Comparison of ENCODE assay signal across 8 cellular contexts in the genomic region with DNA sequence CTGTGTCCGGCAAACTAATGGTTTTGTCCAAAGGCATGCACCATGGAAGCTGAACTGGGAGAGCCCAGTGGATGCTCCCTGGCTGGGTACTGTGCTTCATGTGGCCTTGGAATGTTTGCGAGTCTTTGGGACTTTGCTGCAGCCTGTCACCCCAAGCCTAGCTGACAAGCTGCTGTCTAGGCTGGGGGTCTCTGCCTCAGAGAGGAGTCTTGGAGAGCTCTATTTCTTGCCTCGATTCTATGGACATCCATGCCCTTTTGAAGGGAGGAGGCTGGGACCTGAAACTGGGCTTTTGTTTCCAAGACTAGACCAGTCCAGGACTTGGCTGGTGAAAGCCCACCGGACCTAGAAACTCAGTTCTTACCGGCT. TPM values are rescaled to one million over a fixed set of nuclear protein-coding genes. Genes with fewer than 3 reads are reported as not detected.
DNase-seq lines count a peak whose midpoint lies in the region; ATAC-seq and TF ChIP-seq lines count a peak whose summit lies in the region.

No MANE protein-coding gene starts in this region.

- no peak for TF ChIP-seq CTCF in suprapubic skin (IDR thresholded peaks at IDR 0.05)

- H3K9me3 Mint-ChIP-seq in activated T-cell treated with anti-CD3 and anti-CD28 coated beads, Interleukin-2, amount 50 U/mL, for 24 hours = no peaks in the 10 kb centered on the region
- no peaks in the 10 kb centered on the region for H3K9me3 Mint-ChIP-seq in activated T-helper 17 cell treated with anti-CD3 and anti-CD28 coated beads, Interleukin-2, amount 50 U/mL, for 72 hours

- H3K9me3 ChIP-seq in iPS-18c (ENCODE audit: control insufficient read depth, insufficient read depth, low read length) (no peaks in the 10 kb centered on the region), suprapubic skin (no peaks in the 10 kb centered on the region)

- peaks cover 43% of the 10 kb centered on the region for H3K4me1 ChIP-seq in suprapubic skin

- H3K36me3 ChIP-seq in suprapubic skin = peaks cover 9% of the 10 kb centered on the region

- 63% methylated on average over 5 of the region's 5 CpGs for WGBS in suprapubic skin

- H3K27ac ChIP-seq in suprapubic skin = no peak overlapping the region

- no peak for TF ChIP-seq EP300 in suprapubic skin (IDR thresholded peaks at IDR 0.05)

- H3K4me3 Mint-ChIP-seq in activated T-cell treated with anti-CD3 and anti-CD28 coated beads, Interleukin-2, amount 50 U/mL, for 24 hours = peak overlapping the region; percentile 94
- H3K4me3 Mint-ChIP-seq in activated T-helper 17 cell treated with anti-CD3 and anti-CD28 coated beads, Interleukin-2, amount 50 U/mL, for 72 hours = peak overlapping the region; percentile 88

- H3K27me3 ChIP-seq in suprapubic skin = no peaks in the 10 kb centered on the region

- peak overlapping the region; percentile 79 for H3K4me3 ChIP-seq in iPS-18c (ENCODE audit: insufficient read depth, low read depth, low read length)
- H3K4me3 ChIP-seq in suprapubic skin = peak overlapping the region; percentile 95

- ATAC-seq in activated T-helper 17 cell treated with anti-CD3 and anti-CD28 coated beads, Interleukin-2, amount 50 U/mL, for 72 hours (replicated peaks) = no peak

- no peaks in the 10 kb centered on the region for H3K27me3 Mint-ChIP-seq in activated T-cell treated with anti-CD3 and anti-CD28 coated beads, Interleukin-2, amount 50 U/mL, for 24 hours
- H3K27me3 Mint-ChIP-seq in activated T-helper 17 cell treated with anti-CD3 and anti-CD28 coated beads, Interleukin-2, amount 50 U/mL, for 72 hours = no peaks in the 10 kb centered on the region

- no peak overlapping the region for H3K27ac Mint-ChIP-seq in activated T-cell treated with anti-CD3 and anti-CD28 coated beads, Interleukin-2, amount 50 U/mL, for 24 hours
- peak overlapping the region; percentile 91 for H3K27ac Mint-ChIP-seq in activated T-helper 17 cell treated with anti-CD3 and anti-CD28 coated beads, Interleukin-2, amount 50 U/mL, for 72 hours

- no peak for TF ChIP-seq POLR2A in suprapubic skin (IDR thresholded peaks at IDR 0.05)

- H3K36me3 Mint-ChIP-seq in activated T-cell treated with anti-CD3 and anti-CD28 coated beads, Interleukin-2, amount 50 U/mL, for 24 hours (ENCODE audit: low read depth) = peaks cover 58% of the 10 kb centered on the region
- H3K36me3 Mint-ChIP-seq in activated T-helper 17 cell treated with anti-CD3 and anti-CD28 coated beads, Interleukin-2, amount 50 U/mL, for 72 hours (ENCODE audit: low read depth) = peaks cover 41% of the 10 kb centered on the region

- peaks cover 48% of the 10 kb centered on the region for H3K4me1 Mint-ChIP-seq in activated T-cell treated with anti-CD3 and anti-CD28 coated beads, Interleukin-2, amount 50 U/mL, for 24 hours (ENCODE audit: low read depth)
- peaks cover 34% of the 10 kb centered on the region for H3K4me1 Mint-ChIP-seq in activated T-helper 17 cell treated with anti-CD3 and anti-CD28 coated beads, Interleukin-2, amount 50 U/mL, for 72 hours

- DNase-seq in activated T-cell treated with anti-CD3 and anti-CD28 coated beads, Interleukin-2, amount 50 U/mL, for 24 hours = no peak
- no peak for DNase-seq in activated T-cell treated with anti-CD3 and anti-CD28 coated beads for 4 hours
- DNase-seq in suprapubic skin (ENCODE audit: low spot score in 2 of 2) = no peak
- DNase-seq in NCI-H774 (lab: John Stamatoyannopoulos, UW) = no peak
- no peak for DNase-seq in globus pallidus (ENCODE audit: low spot score)
- DNase-seq in NCI-H226 = no peak

RNA-seq across cellular contexts. Expression of a gene that starts 1.7 kb away (rescaled TPM):
- total RNA-seq in activated T-helper 17 cell treated with anti-CD3 and anti-CD28 coated beads, Interleukin-2, amount 50 U/mL, for 72 hours = 10 to 100 TPM in 1 of 2 donors, 1 to 10 TPM in 1; 9.4 to 20.6 TPM
- total RNA-seq in suprapubic skin = 10 to 100 TPM in 3 of 4 donors, 1 to 10 TPM in 1; 9.4 to 17.3 (median 12.5) TPM

RNA-seq across cellular contexts. Expression of a gene that starts 31.4 kb away (rescaled TPM):
- under 1 TPM; 0.17 to 0.29 TPM for total RNA-seq in activated T-helper 17 cell treated with anti-CD3 and anti-CD28 coated beads, Interleukin-2, amount 50 U/mL, for 72 hours
- 1 to 10 TPM; 1.4 to 5.8 (median 5.0) TPM for total RNA-seq in suprapubic skin
